Comparison of ENCODE assay signal across 2 cellular contexts in genomic region chr2:137910641-137911040, GRCh38.
A peak's percentile ranks its signal among the peaks of the same experiment; 100 is the strongest.
TF ChIP-seq lines count a peak whose summit lies in the region.

No MANE protein-coding gene starts in this region.

TF ChIP-seq in IMR-90, 13 proteins besides CTCF, POLR2A, EP300 and RAD21:
- TF ChIP-seq SMC3 (IDR thresholded peaks at IDR 0.05; ENCODE audit: low read depth, low read length) = peak; percentile 72
- TF ChIP-seq ELK1 (IDR thresholded peaks at IDR 0.05; ENCODE audit: borderline replicate concordance, low read depth, low read length) = no peak
- no peak for TF ChIP-seq FOS (IDR thresholded peaks at IDR 0.05; ENCODE audit: low read depth, low read length)
- no peak for TF ChIP-seq MAZ (IDR thresholded peaks at IDR 0.05; ENCODE audit: borderline replicate concordance, low read depth, low read length)

TF ChIP-seq in GM12878, 131 proteins besides CTCF, POLR2A, EP300 and RAD21:
- no peak for TF ChIP-seq RCOR1 (conservative IDR thresholded peaks at IDR 0.05; ENCODE audit: low read depth, low read length)
- no peak for TF ChIP-seq CBX3 (IDR thresholded peaks at IDR 0.05; ENCODE audit: borderline replicate concordance, low read depth)
- TF ChIP-seq SIN3A (IDR thresholded peaks at IDR 0.05; ENCODE audit: low read depth, low read length) = no peak
- no peak for TF ChIP-seq CEBPB (IDR thresholded peaks at IDR 0.05; ENCODE audit: borderline replicate concordance in 1 of 2, low read depth in 2 of 2, low read length in 2 of 2)
- TF ChIP-seq SMC3 (IDR thresholded peaks at IDR 0.05; ENCODE audit: borderline replicate concordance, low read length) = peak; percentile 76; the same call in 1 of the 2 replicates
- peak; percentile 98 for TF ChIP-seq ZBTB33 (IDR thresholded peaks at IDR 0.05)
TF ChIP-seq in GM12878: peak in this region for 2.
